ENCODE assay signal across 1 cellular context in the genomic region with DNA sequence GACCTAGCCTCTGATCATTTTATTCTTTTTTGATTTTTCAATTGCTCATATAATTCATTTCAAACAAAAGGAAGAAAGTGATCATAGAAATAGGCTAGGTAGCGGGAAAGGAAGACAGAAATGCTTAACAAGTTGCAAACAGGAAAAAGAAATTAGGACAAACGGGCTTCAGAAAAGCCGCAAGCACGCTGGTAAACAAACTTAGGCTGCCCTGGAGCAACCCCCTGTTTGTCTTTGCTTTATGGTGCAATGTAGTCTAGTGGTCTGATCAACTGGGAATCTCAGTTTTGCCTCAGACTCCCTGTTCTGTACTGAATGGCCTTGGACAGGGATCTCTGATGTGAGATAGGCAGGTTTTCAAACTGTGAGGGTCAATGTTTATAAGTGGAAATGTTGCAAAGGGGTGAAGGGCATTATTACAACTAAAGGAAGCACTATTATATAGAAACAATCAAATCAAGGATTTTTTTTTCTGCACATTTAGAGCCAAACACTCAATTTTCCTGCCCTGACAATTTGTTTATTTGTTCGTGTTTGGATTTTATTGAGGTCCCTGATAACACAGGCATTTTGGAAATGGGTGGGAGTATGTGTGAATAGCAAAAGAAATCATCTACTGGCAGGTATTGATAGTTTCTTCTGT.
TF ChIP-seq lines count a peak whose summit lies in the region.

No MANE protein-coding gene starts in this region.

TF ChIP-seq in HEK293T, 16 proteins besides CTCF, POLR2A, EP300 and RAD21:
- TF ChIP-seq SUZ12 (IDR thresholded peaks at IDR 0.05), result no peak
- no peak for TF ChIP-seq ZNF384 (IDR thresholded peaks at IDR 0.05)
- no peak for TF ChIP-seq HDGF (IDR thresholded peaks at IDR 0.05; ENCODE audit: borderline replicate concordance)
- TF ChIP-seq ARNT (IDR thresholded peaks at IDR 0.05), result no peak
- no peak for TF ChIP-seq CTBP1 (IDR thresholded peaks at IDR 0.05; ENCODE audit: borderline replicate concordance)
- TF ChIP-seq, protein P1, sequence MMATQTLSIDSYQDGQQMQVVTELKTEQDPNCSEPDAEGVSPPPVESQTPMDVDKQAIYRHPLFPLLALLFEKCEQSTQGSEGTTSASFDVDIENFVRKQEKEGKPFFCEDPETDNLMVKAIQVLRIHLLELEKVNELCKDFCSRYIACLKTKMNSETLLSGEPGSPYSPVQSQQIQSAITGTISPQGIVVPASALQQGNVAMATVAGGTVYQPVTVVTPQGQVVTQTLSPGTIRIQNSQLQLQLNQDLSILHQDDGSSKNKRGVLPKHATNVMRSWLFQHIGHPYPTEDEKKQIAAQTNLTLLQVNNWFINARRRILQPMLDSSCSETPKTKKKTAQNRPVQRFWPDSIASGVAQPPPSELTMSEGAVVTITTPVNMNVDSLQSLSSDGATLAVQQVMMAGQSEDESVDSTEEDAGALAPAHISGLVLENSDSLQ (IDR thresholded peaks at IDR 0.05), result no peak; the same call in 1 of the 2 replicates
- no peak for TF ChIP-seq SP1 (IDR thresholded peaks at IDR 0.05)
